8 cellular contexts compared by ENCODE assay signal in the genomic region with DNA sequence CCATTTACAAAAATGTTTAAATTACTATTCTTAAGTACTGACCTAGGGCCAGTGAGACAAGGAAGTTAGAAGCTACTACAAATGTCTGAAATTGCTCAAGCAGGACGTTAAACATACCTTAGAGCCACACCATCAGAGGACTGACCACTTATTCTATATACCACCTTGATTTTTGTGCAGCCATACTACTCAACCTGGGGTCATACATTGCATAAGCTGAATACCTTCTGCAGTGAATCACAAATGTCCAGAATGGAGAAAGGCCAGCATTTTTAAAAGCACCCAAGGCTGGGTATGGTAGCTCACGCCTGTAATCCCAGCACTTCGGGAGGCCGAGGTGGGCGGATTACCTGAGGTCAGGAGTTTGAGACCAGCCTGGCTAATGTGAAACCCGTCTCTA. TPM values are rescaled to one million over a fixed set of nuclear protein-coding genes. Genes with fewer than 3 reads are reported as not detected.
"Had no signal": no experiment of that assay in that cellular context is flagged by ENCODE, and none has a peak within 500 bp of the region (broad histone marks: within the 10 kb centered on the region; RNA-seq: fewer than 3 reads in every experiment).

No MANE protein-coding gene starts in this region.

- DNase-seq: GM23248, GOT3, H7, H9, HCEC 1CT, HFFc6 had no signal

- H3K9ac ChIP-seq: GM23248 had no signal

- H3K4me3 ChIP-seq: GM23248, GM23338, HAP-1 had no signal

- H3K9me3 ChIP-seq: HAP-1 had no signal

- H3K36me3 ChIP-seq: HAP-1 had no signal

- H2AFZ ChIP-seq: GM23248, GM23338 had no signal

- H3K27ac ChIP-seq: GM23248 had no signal

- H3K4me2 ChIP-seq: GM23338 had no signal

- H3K4me1 ChIP-seq: HAP-1 had no signal

RNA-seq across cellular contexts. Expression of a gene that starts 21.2 kb away (rescaled TPM):
- polyA plus RNA-seq: GM23248, GM23338 had no signal
